In the genomic region with DNA sequence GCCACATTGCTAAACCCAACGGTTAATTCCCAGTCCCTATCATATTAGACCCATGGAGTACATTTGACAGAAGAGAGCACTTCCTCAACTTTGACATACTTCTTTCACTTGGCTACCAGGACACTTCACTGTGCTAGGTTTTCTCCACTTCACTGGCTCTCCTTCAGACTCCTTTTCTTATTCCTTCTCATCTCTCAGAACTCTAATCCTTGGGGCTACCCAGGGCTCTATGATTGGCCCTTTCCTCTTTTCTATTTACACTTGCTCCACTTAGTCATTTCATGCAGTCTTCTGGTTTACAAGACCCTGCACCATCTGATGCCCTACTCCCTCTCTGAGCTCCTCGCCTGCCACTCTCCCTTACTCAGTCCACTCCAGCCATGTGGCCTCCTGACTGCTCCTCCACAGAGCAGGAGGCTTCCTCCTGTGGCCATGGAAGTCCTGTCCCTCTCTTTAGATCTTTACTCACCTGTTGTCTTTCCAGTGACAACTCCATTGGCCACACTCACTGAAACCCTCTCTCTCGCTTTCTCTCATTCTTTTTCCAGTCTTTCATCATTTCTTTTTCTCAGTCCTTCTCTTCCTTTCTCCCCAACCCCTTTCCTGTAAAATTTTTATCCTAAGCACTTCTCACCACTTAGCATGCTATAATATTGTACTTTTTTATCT, we compare ENCODE assay signal across 1 cellular context.
TF ChIP-seq lines count a peak whose summit lies in the region.

No MANE protein-coding gene starts in this region.

TF ChIP-seq in K562, 482 proteins besides CTCF, POLR2A, EP300 and RAD21 (continued from another document):
- TF ChIP-seq, protein P1, sequence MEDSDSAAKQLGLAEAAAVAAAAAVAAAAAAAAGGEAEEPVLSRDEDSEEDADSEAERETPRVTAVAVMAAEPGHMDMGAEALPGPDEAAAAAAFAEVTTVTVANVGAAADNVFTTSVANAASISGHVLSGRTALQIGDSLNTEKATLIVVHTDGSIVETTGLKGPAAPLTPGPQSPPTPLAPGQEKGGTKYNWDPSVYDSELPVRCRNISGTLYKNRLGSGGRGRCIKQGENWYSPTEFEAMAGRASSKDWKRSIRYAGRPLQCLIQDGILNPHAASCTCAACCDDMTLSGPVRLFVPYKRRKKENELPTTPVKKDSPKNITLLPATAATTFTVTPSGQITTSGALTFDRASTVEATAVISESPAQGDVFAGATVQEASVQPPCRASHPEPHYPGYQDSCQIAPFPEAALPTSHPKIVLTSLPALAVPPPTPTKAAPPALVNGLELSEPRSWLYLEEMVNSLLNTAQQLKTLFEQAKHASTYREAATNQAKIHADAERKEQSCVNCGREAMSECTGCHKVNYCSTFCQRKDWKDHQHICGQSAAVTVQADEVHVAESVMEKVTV (CRISPR knock-in tag; IDR thresholded peaks at IDR 0.05) = no peak
- TF ChIP-seq RBM25 (IDR thresholded peaks at IDR 0.05; ENCODE audit: low read depth, low read length, severe bottlenecking) (no peak), ZFPM2 (CRISPR knock-in tag; IDR thresholded peaks at IDR 0.05) (no peak), FOXK2 (conservative IDR thresholded peaks at IDR 0.05 in 1 of 2, IDR thresholded peaks at IDR 0.05 in 1 of 2; ENCODE audit: low read depth in 2 of 2) (no peak)
- TF ChIP-seq, protein P2, sequence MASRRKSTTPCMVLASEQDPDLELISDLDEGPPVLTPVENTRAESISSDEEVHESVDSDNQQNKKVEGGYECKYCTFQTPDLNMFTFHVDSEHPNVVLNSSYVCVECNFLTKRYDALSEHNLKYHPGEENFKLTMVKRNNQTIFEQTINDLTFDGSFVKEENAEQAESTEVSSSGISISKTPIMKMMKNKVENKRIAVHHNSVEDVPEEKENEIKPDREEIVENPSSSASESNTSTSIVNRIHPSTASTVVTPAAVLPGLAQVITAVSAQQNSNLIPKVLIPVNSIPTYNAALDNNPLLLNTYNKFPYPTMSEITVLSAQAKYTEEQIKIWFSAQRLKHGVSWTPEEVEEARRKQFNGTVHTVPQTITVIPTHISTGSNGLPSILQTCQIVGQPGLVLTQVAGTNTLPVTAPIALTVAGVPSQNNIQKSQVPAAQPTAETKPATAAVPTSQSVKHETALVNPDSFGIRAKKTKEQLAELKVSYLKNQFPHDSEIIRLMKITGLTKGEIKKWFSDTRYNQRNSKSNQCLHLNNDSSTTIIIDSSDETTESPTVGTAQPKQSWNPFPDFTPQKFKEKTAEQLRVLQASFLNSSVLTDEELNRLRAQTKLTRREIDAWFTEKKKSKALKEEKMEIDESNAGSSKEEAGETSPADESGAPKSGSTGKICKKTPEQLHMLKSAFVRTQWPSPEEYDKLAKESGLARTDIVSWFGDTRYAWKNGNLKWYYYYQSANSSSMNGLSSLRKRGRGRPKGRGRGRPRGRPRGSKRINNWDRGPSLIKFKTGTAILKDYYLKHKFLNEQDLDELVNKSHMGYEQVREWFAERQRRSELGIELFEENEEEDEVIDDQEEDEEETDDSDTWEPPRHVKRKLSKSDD (conservative IDR thresholded peaks at IDR 0.05; ENCODE audit: low read length) = no peak
- TF ChIP-seq, protein P3, sequence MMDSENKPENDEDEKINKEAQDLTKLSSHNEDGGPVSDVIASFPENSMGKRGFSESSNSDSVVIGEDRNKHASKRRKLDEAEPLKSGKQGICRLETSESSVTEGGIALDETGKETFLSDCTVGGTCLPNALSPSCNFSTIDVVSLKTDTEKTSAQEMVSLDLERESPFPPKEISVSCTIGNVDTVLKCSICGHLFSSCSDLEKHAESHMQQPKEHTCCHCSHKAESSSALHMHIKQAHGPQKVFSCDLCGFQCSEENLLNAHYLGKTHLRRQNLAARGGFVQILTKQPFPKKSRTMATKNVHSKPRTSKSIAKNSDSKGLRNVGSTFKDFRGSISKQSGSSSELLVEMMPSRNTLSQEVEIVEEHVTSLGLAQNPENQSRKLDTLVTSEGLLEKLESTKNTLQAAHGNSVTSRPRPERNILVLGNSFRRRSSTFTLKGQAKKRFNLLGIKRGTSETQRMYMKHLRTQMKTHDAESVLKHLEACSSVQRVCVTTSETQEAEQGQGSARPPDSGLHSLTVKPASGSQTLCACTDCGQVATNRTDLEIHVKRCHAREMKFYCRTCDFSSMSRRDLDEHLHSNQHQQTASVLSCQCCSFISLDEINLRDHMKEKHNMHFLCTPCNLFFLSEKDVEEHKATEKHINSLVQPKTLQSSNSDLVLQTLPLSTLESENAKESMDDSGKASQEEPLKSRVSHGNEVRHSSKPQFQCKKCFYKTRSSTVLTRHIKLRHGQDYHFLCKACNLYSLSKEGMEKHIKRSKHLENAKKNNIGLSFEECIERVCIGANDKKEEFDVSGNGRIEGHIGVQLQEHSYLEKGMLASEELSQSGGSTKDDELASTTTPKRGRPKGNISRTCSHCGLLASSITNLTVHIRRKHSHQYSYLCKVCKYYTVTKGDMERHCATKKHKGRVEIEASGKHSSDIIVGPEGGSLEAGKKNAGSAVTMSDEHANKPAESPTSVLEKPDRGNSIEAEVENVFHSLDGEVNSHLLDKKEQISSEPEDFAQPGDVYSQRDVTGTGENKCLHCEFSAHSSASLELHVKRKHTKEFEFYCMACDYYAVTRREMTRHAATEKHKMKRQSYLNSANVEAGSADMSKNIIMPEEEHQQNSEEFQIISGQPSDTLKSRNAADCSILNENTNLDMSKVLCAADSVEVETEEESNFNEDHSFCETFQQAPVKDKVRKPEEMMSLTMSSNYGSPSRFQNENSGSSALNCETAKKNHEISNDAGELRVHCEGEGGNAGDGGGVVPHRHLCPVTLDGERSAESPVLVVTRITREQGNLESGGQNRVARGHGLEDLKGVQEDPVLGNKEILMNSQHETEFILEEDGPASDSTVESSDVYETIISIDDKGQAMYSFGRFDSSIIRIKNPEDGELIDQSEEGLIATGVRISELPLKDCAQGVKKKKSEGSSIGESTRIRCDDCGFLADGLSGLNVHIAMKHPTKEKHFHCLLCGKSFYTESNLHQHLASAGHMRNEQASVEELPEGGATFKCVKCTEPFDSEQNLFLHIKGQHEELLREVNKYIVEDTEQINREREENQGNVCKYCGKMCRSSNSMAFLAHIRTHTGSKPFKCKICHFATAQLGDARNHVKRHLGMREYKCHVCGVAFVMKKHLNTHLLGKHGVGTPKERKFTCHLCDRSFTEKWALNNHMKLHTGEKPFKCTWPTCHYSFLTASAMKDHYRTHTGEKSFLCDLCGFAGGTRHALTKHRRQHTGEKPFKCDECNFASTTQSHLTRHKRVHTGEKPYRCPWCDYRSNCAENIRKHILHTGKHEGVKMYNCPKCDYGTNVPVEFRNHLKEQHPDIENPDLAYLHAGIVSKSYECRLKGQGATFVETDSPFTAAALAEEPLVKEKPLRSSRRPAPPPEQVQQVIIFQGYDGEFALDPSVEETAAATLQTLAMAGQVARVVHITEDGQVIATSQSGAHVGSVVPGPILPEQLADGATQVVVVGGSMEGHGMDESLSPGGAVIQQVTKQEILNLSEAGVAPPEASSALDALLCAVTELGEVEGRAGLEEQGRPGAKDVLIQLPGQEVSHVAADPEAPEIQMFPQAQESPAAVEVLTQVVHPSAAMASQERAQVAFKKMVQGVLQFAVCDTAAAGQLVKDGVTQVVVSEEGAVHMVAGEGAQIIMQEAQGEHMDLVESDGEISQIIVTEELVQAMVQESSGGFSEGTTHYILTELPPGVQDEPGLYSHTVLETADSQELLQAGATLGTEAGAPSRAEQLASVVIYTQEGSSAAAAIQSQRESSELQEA (IDR thresholded peaks at IDR 0.05; ENCODE audit: low read depth) = no peak
- TF ChIP-seq, protein P4, sequence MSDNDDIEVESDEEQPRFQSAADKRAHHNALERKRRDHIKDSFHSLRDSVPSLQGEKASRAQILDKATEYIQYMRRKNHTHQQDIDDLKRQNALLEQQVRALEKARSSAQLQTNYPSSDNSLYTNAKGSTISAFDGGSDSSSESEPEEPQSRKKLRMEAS (CRISPR knock-in tag; IDR thresholded peaks at IDR 0.05) = no peak
